8 cellular contexts compared by ENCODE assay signal in the genomic region with DNA sequence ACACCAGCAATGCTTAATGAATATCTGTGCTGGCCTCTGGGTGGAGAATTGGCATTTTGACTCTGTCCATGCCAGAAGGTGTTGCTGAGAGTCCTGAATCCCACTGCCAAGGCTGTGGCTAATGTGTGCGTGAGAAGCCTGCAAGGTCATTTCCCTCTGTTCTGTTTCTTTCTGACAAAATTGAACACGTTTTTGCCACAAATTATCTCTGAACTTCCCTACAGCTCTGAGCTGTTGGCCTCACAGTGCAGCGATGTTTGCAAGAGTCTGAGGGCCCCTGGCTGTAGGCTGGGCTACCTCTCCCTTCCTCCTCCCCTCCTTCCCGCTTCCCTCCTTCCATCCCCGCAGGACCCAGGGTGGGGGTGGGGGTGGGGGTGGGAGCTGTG.
DNase-seq lines count a peak whose midpoint lies in the region; ATAC-seq and TF ChIP-seq lines count a peak whose summit lies in the region.

No MANE protein-coding gene starts in this region.

- H3K9me3 Mint-ChIP-seq in activated T-helper 17 cell treated with anti-CD3 and anti-CD28 coated beads, Interleukin-2, amount 50 U/mL, for 72 hours: peaks cover 14% of the 10 kb centered on the region
- H3K9me3 Mint-ChIP-seq in nephron: peaks cover 28% of the 10 kb centered on the region
- H3K9me3 Mint-ChIP-seq in effector memory CD8-positive, alpha-beta T cell: peaks cover 5 to 11% of the 10 kb centered on the region in 2 donors

- no peak overlapping the region for H3K27ac Mint-ChIP-seq in activated T-helper 17 cell treated with anti-CD3 and anti-CD28 coated beads, Interleukin-2, amount 50 U/mL, for 72 hours
- H3K27ac Mint-ChIP-seq in nephron: peak overlapping the region; percentile 81 to 90 (median 87)
- H3K27ac Mint-ChIP-seq in effector memory CD8-positive, alpha-beta T cell: no peak overlapping the region

- DNase-seq in amniotic stem cell (lab: John Stamatoyannopoulos, UW) (no peak), NCI-H1092 (lab: John Stamatoyannopoulos, UW) (no peak)
- no peak for DNase-seq in effector memory CD8-positive, alpha-beta T cell

- peaks cover 18% of the 10 kb centered on the region for H3K27me3 Mint-ChIP-seq in activated T-helper 17 cell treated with anti-CD3 and anti-CD28 coated beads, Interleukin-2, amount 50 U/mL, for 72 hours
- H3K27me3 Mint-ChIP-seq in nephron (ENCODE audit: low read depth): no peaks in the 10 kb centered on the region
- H3K27me3 Mint-ChIP-seq in effector memory CD8-positive, alpha-beta T cell: peaks cover 33 to 49% of the 10 kb centered on the region in 2 donors

- no peaks in the 10 kb centered on the region for H3K4me1 Mint-ChIP-seq in activated T-helper 17 cell treated with anti-CD3 and anti-CD28 coated beads, Interleukin-2, amount 50 U/mL, for 72 hours
- peaks cover 18% of the 10 kb centered on the region for H3K4me1 Mint-ChIP-seq in nephron
- H3K4me1 Mint-ChIP-seq in effector memory CD8-positive, alpha-beta T cell (ENCODE audit: low read depth in 2 of 2): peaks cover 0 to 8% of the 10 kb centered on the region in 2 donors

- TF ChIP-seq CTCF in nephron (IDR thresholded peaks at IDR 0.05; ENCODE audit: unreplicated experiment in 3 of 3): no peak

- no peaks in the 10 kb centered on the region for H3K36me3 Mint-ChIP-seq in activated T-helper 17 cell treated with anti-CD3 and anti-CD28 coated beads, Interleukin-2, amount 50 U/mL, for 72 hours (ENCODE audit: low read depth)
- peaks cover 3% of the 10 kb centered on the region for H3K36me3 Mint-ChIP-seq in nephron (ENCODE audit: low read depth)
- H3K36me3 Mint-ChIP-seq in effector memory CD8-positive, alpha-beta T cell (ENCODE audit: insufficient read depth): no peaks in the 10 kb centered on the region

- ATAC-seq in GM18502 (IDR thresholded peaks at IDR 0.05; ENCODE audit: poor library complexity, unreplicated experiment) (peak; percentile 54), HG02763 (IDR thresholded peaks at IDR 0.05; ENCODE audit: unreplicated experiment) (peak; percentile 17), HG02798 (IDR thresholded peaks at IDR 0.05; ENCODE audit: poor library complexity, unreplicated experiment) (no peak)
- ATAC-seq in activated T-helper 17 cell treated with anti-CD3 and anti-CD28 coated beads, Interleukin-2, amount 50 U/mL, for 72 hours (replicated peaks): no peak
- no peak for ATAC-seq in effector memory CD8-positive, alpha-beta T cell (replicated peaks)

- H3K4me3 Mint-ChIP-seq in activated T-helper 17 cell treated with anti-CD3 and anti-CD28 coated beads, Interleukin-2, amount 50 U/mL, for 72 hours: peak overlapping the region; percentile 22
- peak overlapping the region in 2 of 3 experiments; percentile 21 to 30 for H3K4me3 Mint-ChIP-seq in nephron
- no peak overlapping the region for H3K4me3 Mint-ChIP-seq in effector memory CD8-positive, alpha-beta T cell

Comparison
In these comparisons a context has a peak if more than half of its experiments do, and no peak if none do; other contexts are left out.
1. ATAC-seq: peak in GM18502 (single experiment) and HG02763 (single experiment); none in activated T-helper 17 cell treated with anti-CD3 and anti-CD28 coated beads, Interleukin-2, amount 50 U/mL, for 72 hours (single experiment), HG02798 (single experiment) and effector memory CD8-positive, alpha-beta T cell (single experiment).
2. H3K27ac Mint-ChIP-seq: peak in nephron (3 of 3); none in activated T-helper 17 cell treated with anti-CD3 and anti-CD28 coated beads, Interleukin-2, amount 50 U/mL, for 72 hours (single experiment) and effector memory CD8-positive, alpha-beta T cell (0 of 2).
3. H3K4me3 Mint-ChIP-seq: peak in activated T-helper 17 cell treated with anti-CD3 and anti-CD28 coated beads, Interleukin-2, amount 50 U/mL, for 72 hours (single experiment) and nephron (2 of 3); none in effector memory CD8-positive, alpha-beta T cell (0 of 2).